8 cellular contexts compared by ENCODE assay signal in genomic region chr5:115169392-115170127, GRCh38. TPM values are rescaled to one million over a fixed set of nuclear protein-coding genes. Genes with fewer than 3 reads are reported as not detected.
A peak's percentile ranks its signal among the peaks of the same experiment; 100 is the strongest.
DNase-seq lines count a peak whose midpoint lies in the region; ATAC-seq and TF ChIP-seq lines count a peak whose summit lies in the region.

A gene with protein sequence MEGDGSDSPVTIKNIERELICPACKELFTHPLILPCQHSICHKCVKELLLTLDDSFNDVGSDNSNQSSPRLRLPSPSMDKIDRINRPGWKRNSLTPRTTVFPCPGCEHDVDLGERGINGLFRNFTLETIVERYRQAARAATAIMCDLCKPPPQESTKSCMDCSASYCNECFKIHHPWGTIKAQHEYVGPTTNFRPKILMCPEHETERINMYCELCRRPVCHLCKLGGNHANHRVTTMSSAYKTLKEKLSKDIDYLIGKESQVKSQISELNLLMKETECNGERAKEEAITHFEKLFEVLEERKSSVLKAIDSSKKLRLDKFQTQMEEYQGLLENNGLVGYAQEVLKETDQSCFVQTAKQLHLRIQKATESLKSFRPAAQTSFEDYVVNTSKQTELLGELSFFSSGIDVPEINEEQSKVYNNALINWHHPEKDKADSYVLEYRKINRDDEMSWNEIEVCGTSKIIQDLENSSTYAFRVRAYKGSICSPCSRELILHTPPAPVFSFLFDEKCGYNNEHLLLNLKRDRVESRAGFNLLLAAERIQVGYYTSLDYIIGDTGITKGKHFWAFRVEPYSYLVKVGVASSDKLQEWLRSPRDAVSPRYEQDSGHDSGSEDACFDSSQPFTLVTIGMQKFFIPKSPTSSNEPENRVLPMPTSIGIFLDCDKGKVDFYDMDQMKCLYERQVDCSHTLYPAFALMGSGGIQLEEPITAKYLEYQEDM (minus strand): TSS chr5:115169908. CDS start chr5:115169634, 274 bp downstream.

- H3K9me2 ChIP-seq in OCI-LY7 (ENCODE audit: insufficient read depth, low read length): no peaks in the 10 kb centered on the region

- no peak for TF ChIP-seq POLR2A in erythroblast (IDR thresholded peaks at IDR 0.05; ENCODE audit: low read length)

- intact Hi-C loops in OCI-LY7 (cut with micrococcal nuclease; ENCODE audit: unreplicated experiment): no loop called here

- H3K4me3 ChIP-seq in OCI-LY7 (ENCODE audit: low read depth, low read length, poor library complexity, severe bottlenecking): peak within 1 kb of the TSS; percentile 63
- peak within 1 kb of the TSS; percentile 74 to 79 for H3K4me3 ChIP-seq in muscle layer of colon (ENCODE audit: low read depth in 1 of 2, low read length in 2 of 2)

- CTCF ChIA-PET in OCI-LY7 (lab: Charles Lee; ENCODE audit: unreplicated experiment): no interaction called here

- DNase-seq in DMS114 treated with DMSO at 0.1 percent for 48 hours (lab: John Stamatoyannopoulos, UW; ENCODE audit: unreplicated experiment): peak; percentile 87
- peak; percentile 79 for DNase-seq in HuH-7 (ENCODE audit: low spot score)
- peak; percentile 77 for DNase-seq in OCI-LY7 (ENCODE audit: low spot score)
- DNase-seq in activated T-cell treated with anti-CD3 and anti-CD28 coated beads for 48 hours (ENCODE audit: low read depth): peak; percentile 91
- DNase-seq in erythroblast (lab: John Stamatoyannopoulos, UW): peak; percentile 90 to 92
- DNase-seq in stimulated activated CD8-positive, alpha-beta memory T cell treated with anti-CD3 and anti-CD28 coated beads, Interleukin-4, amount 100 ng/mL, for 48 hours: peak; percentile 96

- peaks cover 24 to 63% of the 10 kb centered on the region in 2 donors for H3K27me3 ChIP-seq in muscle layer of colon (ENCODE audit: control insufficient read depth in 1 of 2, insufficient read depth in 2 of 2, low read length in 2 of 2)

- H2AFZ ChIP-seq in OCI-LY7 (ENCODE audit: low read length): peak within 1 kb of the TSS; percentile 37; the same call in 1 of the 2 replicates

- H3K9ac ChIP-seq in muscle layer of colon (ENCODE audit: low read length): no peak within 1 kb of the TSS

- POLR2A ChIA-PET in OCI-LY7 (lab: Charles Lee): no interaction called here

- H3K9me3 ChIP-seq in OCI-LY7 (ENCODE audit: low read length) (peaks cover 8% of the 10 kb centered on the region; the same call in 1 of the 2 replicates), muscle layer of colon (ENCODE audit: low read length) (no peaks in the 10 kb centered on the region)

- no peak for TF ChIP-seq CTCF in OCI-LY7 (conservative IDR thresholded peaks at IDR 0.05; ENCODE audit: low read length)

- no peaks in the 10 kb centered on the region for H4K20me1 ChIP-seq in OCI-LY7 (ENCODE audit: insufficient read depth, low read length)

- H3K4me1 ChIP-seq in OCI-LY7 (ENCODE audit: insufficient read depth, low read length, poor library complexity, severe bottlenecking) (peaks cover 13% of the 10 kb centered on the region), muscle layer of colon (ENCODE audit: insufficient read depth, low read length) (peaks cover 13% of the 10 kb centered on the region)

- H3K36me3 ChIP-seq in OCI-LY7 (ENCODE audit: insufficient read depth, low read length): no peaks in the 10 kb centered on the region
- no peaks in the 10 kb centered on the region for H3K36me3 ChIP-seq in muscle layer of colon (ENCODE audit: insufficient read depth, low read length)

- no TSS peak for BruUV-seq in OCI-LY7 (replicated peaks; lab: Mats Ljungman, UMichigan)

- H3K27ac ChIP-seq in OCI-LY7 (ENCODE audit: low read depth, low read length, poor library complexity, severe bottlenecking): no peak within 1 kb of the TSS
- no peak within 1 kb of the TSS for H3K27ac ChIP-seq in muscle layer of colon (ENCODE audit: low read depth, low read length)

- no peaks in the 10 kb centered on the region for H3K79me2 ChIP-seq in OCI-LY7 (ENCODE audit: insufficient read depth, low read depth, low read length)

- peak within 1 kb of the TSS; percentile 75 for H3K4me2 ChIP-seq in OCI-LY7 (ENCODE audit: low read length)

- ATAC-seq in GM21528 (IDR thresholded peaks at IDR 0.05; ENCODE audit: low FRiP score, unreplicated experiment): peak; percentile 99

RNA-seq across cellular contexts. Expression of the gene that starts here (rescaled TPM):
- not detected in 2 replicates for total RNA-seq in OCI-LY7 (2014; rRNA removed; shearing (Covaris generic))
- not detected in 2 replicates for total RNA-seq in OCI-LY7 (2022)

Comparison
In these comparisons a context has a peak if more than half of its experiments do, and no peak if none do; other contexts are left out.
1. Peak in DNase-seq, H3K4me3 ChIP-seq and H3K4me2 ChIP-seq in OCI-LY7; RNA of the gene not detected or under 1 TPM.